ENCODE assay signal across 8 cellular contexts in the genomic region with DNA sequence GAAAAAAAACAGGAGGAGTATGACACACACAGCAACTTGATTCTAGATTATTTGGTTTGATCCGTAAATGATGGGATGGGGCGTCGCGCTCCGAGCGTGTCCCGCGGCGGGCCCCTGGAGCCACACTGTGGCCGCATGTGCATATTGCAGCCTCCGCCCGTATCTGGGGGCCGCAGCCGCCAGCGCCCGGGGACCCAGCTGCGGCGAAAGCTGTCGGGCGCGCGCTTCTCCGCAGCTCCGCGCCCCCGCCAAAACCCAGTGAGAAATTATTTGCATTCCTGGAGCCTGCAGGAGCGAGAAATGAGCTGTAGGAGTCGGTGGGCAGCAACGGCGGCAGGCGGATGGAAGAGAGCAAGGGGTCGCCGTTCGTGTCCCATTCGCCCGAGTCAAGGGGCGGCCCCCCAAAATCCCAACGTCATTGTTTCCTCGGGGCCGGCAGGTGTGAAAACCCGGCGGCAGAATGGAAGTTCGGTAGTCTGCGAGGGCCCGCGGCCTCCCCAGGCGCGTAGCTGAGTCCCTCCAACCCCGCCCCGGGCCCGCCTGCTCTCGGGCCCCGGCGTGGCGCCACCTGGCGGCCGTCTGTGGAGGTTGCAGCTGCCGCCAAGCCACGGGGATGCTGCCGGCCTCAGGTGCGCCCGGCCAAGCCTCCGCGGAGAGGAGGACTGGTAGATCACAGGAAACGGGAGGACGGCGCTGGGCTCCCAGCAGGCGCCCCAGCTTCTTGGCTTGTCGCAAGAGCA.
DNase-seq lines count a peak whose midpoint lies in the region; ATAC-seq, FAIRE-seq and TF ChIP-seq lines count a peak whose summit lies in the region.
"Not testable (repeated sequence)": the region's sequence is repeated elsewhere in the genome, so short reads cannot be mapped to it uniquely, and the experiment has no call there.

No MANE protein-coding gene starts in this region.

- H3K9me3 ChIP-seq in HUES6 (ENCODE audit: control insufficient read depth, insufficient read depth, low read depth, low read length); PC-9 (ENCODE audit: insufficient read depth, low read depth): not testable (repeated sequence)

- H3K9ac ChIP-seq in HUES6 (ENCODE audit: low read length): not testable (repeated sequence)

- H3K9me2 ChIP-seq in PC-9 (ENCODE audit: insufficient read depth): not testable (repeated sequence)

- not testable (repeated sequence) for H4K20me1 ChIP-seq in PC-9 (ENCODE audit: insufficient read depth)

- POLR2A ChIA-PET in PC-9 (lab: Charles Lee; ENCODE audit: unreplicated experiment): not testable (repeated sequence)

- not testable (repeated sequence) for H3K36me3 ChIP-seq in HUES6 (ENCODE audit: control insufficient read depth, insufficient read depth, low read length); PC-9 (ENCODE audit: low read depth)

- not testable (repeated sequence) for H3F3A ChIP-seq in PC-9 (ENCODE audit: insufficient read depth, low read depth)

- H3K4me2 ChIP-seq in PC-9: peak overlapping the region; percentile 84

- H3K27me3 ChIP-seq in HUES6 (ENCODE audit: control insufficient read depth, insufficient read depth, low read length); PC-9 (ENCODE audit: insufficient read depth, low read depth): not testable (repeated sequence)

- CTCF ChIA-PET in PC-9 (lab: Charles Lee): not testable (repeated sequence)

- intact Hi-C loops in PC-9 (cut with micrococcal nuclease; ENCODE audit: unreplicated experiment): not testable (repeated sequence)

- H3K4me3 ChIP-seq in HUES6 (ENCODE audit: low read depth, low read length): peak overlapping the region; percentile 57
- H3K4me3 ChIP-seq in PC-9: peak overlapping the region; percentile 65
- H3K4me3 ChIP-seq in epithelial cell of proximal tubule (ENCODE audit: low read depth, low read length): peak overlapping the region; percentile 33

- not testable (repeated sequence) for BruUV-seq in PC-9 (replicated peaks; lab: Mats Ljungman, UMichigan)

- peak; percentile 90 for ATAC-seq in GM21576 (IDR thresholded peaks at IDR 0.05; ENCODE audit: unreplicated experiment)

- peak overlapping the region; percentile 86 for H2AFZ ChIP-seq in PC-9

- FAIRE-seq in D721Med (lab: Jason Lieb, UNC): not testable (repeated sequence)

- TF ChIP-seq CTCF in D721Med (IDR thresholded peaks at IDR 0.05; ENCODE audit: insufficient read depth, missing control alignments) (peak; percentile 38), PC-9 (conservative IDR thresholded peaks at IDR 0.05) (peak; percentile 80), epithelial cell of proximal tubule (conservative IDR thresholded peaks at IDR 0.05; ENCODE audit: low read depth, low read length) (peak; percentile 49)

- not testable (repeated sequence) for H3K27ac ChIP-seq in HUES6 (ENCODE audit: low read depth, low read length); PC-9

- not testable (repeated sequence) for DNase-seq in D721Med (ENCODE audit: insufficient read length, low spot score); epithelial cell of proximal tubule (ENCODE audit: low read depth)
- DNase-seq in PC-9 (peak; percentile 59 to 89), activated T-cell treated with anti-CD3 and anti-CD28 coated beads for 4 hours (peak; percentile 77), mucosa of gallbladder (ENCODE audit: low spot score) (peak; percentile 75)
- peak; percentile 51 to 65 for DNase-seq in stimulated activated CD8-positive, alpha-beta memory T cell treated with anti-CD3 and anti-CD28 coated beads, Interleukin-15, amount 100 ng/mL, for 4 hours (ENCODE audit: low read depth in 2 of 2)

- not testable (repeated sequence) for H3K79me2 ChIP-seq in PC-9 (ENCODE audit: low read depth)

- H3K4me1 ChIP-seq in HUES6 (ENCODE audit: control insufficient read depth, insufficient read depth, low read length); PC-9 (replicated peaks; ENCODE audit: insufficient read depth): not testable (repeated sequence)
